ENCODE assay signal across 8 cellular contexts in the genomic region with DNA sequence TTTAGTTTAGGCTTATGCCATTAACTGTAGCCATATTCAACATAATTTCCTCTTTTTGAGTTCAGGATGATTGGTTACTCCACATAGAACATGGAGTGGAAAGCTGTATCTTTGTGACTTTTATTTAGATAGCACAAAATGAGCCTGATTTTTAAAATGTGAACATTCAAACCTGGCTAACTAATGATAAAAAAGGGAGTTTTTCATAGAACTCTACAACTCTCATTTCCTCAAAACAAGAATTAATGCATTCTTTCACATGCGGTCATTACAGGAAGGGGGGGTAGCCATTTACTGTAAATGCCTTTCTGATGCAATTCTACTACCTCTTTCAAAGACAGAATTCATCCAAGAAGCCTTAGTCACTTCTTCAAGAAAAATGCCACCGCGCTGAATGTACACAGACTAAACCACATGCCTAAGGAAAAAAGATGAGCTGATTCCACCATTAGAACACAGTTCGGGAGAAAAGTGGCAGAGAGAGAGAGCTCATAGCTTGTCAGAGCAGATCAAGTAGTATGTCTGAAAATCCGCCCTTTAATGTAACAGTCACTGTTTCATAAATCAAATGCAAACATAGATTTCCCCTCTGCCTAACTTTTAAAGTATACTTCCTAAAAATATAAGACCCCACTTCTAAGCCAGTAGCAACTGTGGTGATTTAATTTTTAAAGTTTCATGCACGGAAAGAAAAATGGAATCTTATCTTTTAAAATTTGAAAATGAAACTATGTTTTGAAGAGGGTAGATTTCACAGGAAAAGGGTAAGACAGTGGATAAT.
DNase-seq lines count a peak whose midpoint lies in the region; ATAC-seq lines count a peak whose summit lies in the region.

No MANE protein-coding gene starts in this region.

- no peaks in the 10 kb centered on the region for H3K9me3 Mint-ChIP-seq in activated naive CD8-positive, alpha-beta T cell treated with anti-CD3 and anti-CD28 coated beads, Interleukin-2, amount 50 U/mL, for 24 hours

- ATAC-seq in GM19438 (IDR thresholded peaks at IDR 0.05; ENCODE audit: low read depth, unreplicated experiment) (peak; percentile 28), left lobe of liver (peak; percentile 26)
- peak; percentile 18 for ATAC-seq in activated naive CD8-positive, alpha-beta T cell treated with anti-CD3 and anti-CD28 coated beads, Interleukin-2, amount 50 U/mL, for 24 hours

- H3K27me3 Mint-ChIP-seq in activated naive CD8-positive, alpha-beta T cell treated with anti-CD3 and anti-CD28 coated beads, Interleukin-2, amount 50 U/mL, for 24 hours: peaks cover 5% of the 10 kb centered on the region

- peaks cover 62% of the 10 kb centered on the region for H3K36me3 Mint-ChIP-seq in activated naive CD8-positive, alpha-beta T cell treated with anti-CD3 and anti-CD28 coated beads, Interleukin-2, amount 50 U/mL, for 24 hours (ENCODE audit: low read depth)

- DNase-seq in AG08396 (ENCODE audit: low spot score): peak; percentile 59
- DNase-seq in NAMALWA (ENCODE audit: low spot score): peak; percentile 93
- no peak for DNase-seq in activated naive CD8-positive, alpha-beta T cell treated with anti-CD3 and anti-CD28 coated beads, Interleukin-2, amount 50 U/mL, for 24 hours
- no peak for DNase-seq in left lobe of liver (ENCODE audit: low spot score)
- no peak for DNase-seq in G401 (ENCODE audit: low spot score)
- DNase-seq in SHP77 treated with DMSO at 0.1 percent for 48 hours (lab: John Stamatoyannopoulos, UW): no peak
- no peak for DNase-seq in NCI-H146 treated with DMSO at 0.1 percent for 48 hours (lab: John Stamatoyannopoulos, UW; ENCODE audit: unreplicated experiment)

- in situ Hi-C loops in G401 (cut with HindIII; ENCODE audit: low sequenced_read_pairs): no loop called here

- peaks cover 76% of the 10 kb centered on the region for H3K4me1 Mint-ChIP-seq in activated naive CD8-positive, alpha-beta T cell treated with anti-CD3 and anti-CD28 coated beads, Interleukin-2, amount 50 U/mL, for 24 hours

- H3K4me3 Mint-ChIP-seq in activated naive CD8-positive, alpha-beta T cell treated with anti-CD3 and anti-CD28 coated beads, Interleukin-2, amount 50 U/mL, for 24 hours: no peak overlapping the region

- H3K27ac Mint-ChIP-seq in activated naive CD8-positive, alpha-beta T cell treated with anti-CD3 and anti-CD28 coated beads, Interleukin-2, amount 50 U/mL, for 24 hours: no peak overlapping the region

Comparison
In these comparisons a context has a peak if more than half of its experiments do, and no peak if none do; other contexts are left out.
1. DNase-seq: peak in AG08396 (single experiment) and NAMALWA (single experiment); none in activated naive CD8-positive, alpha-beta T cell treated with anti-CD3 and anti-CD28 coated beads, Interleukin-2, amount 50 U/mL, for 24 hours (single experiment), left lobe of liver (single experiment), G401 (single experiment), SHP77 treated with DMSO at 0.1 percent for 48 hours (single experiment) and NCI-H146 treated with DMSO at 0.1 percent for 48 hours (single experiment).
2. Peak in every context shown above with its lines, with median percentiles within 50 percentile points of each other: ATAC-seq.